In the genomic region with DNA sequence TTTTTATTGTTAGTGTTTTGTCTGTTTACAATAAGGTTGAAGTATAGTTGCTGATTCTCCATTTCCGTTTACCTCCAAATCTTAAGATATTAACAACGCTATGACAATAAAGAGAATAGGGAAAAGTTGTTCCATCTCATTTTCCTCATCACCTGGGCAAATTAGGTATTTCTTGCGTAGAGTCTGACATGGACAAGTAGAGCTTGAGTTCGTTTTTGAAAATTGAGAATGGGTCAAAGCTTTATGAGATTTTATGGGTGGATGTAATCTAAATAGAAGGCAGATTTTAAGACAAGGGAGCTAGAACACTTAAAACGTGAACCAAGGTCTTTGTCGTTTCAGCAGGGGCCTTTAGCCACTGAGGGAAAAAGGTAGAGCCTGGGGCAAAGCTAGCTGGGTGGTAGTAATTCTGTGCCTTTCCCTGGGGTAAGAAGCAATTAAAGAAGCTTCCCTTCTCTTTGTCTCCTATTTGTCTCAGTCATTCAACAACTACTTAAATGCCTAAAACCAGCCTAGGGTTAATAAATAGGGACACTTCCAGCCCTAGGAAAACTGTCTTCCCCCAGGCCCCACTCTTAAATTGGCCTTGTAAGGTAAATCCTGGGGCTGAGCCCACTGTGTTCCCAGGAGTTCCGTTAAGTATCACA, we compare ENCODE assay signal across 8 cellular contexts. TPM values are rescaled to one million over a fixed set of nuclear protein-coding genes. Genes with fewer than 3 reads are reported as not detected.
DNase-seq lines count a peak whose midpoint lies in the region; ATAC-seq, FAIRE-seq and TF ChIP-seq lines count a peak whose summit lies in the region.

No MANE protein-coding gene starts in this region.

- H3K4me3 ChIP-seq in heart right ventricle, result peak overlapping the region in 9 of 10 donors; percentile 80 to 99 (median 95)
- H3K4me3 ChIP-seq in astrocyte (ENCODE audit: insufficient read depth, low read depth, low read length), result peak overlapping the region; percentile 89
- H3K4me3 ChIP-seq in aorta (ENCODE audit: low read length in 2 of 2), result peak overlapping the region; percentile 3 to 84

- H4K20me1 ChIP-seq in astrocyte (ENCODE audit: insufficient read depth, low read length), result peaks cover 8% of the 10 kb centered on the region

- H3K4me2 ChIP-seq in astrocyte (ENCODE audit: low read length), result peak overlapping the region; percentile 89

- H3K9me3 Mint-ChIP-seq in astrocyte (ENCODE audit: unreplicated experiment) (peaks cover 7% of the 10 kb centered on the region), memory B cell (peaks cover 4% of the 10 kb centered on the region)

- no peak for TF ChIP-seq CTCF in heart right ventricle (IDR thresholded peaks at IDR 0.05)
- no peak for TF ChIP-seq CTCF in astrocyte (IDR thresholded peaks at IDR 0.05; ENCODE audit: insufficient read depth, low read depth, low read length)

- H3K36me3 Mint-ChIP-seq in astrocyte (ENCODE audit: low read depth, unreplicated experiment), result no peaks in the 10 kb centered on the region
- peaks cover 8% of the 10 kb centered on the region for H3K36me3 Mint-ChIP-seq in memory B cell

- no peak for FAIRE-seq in astrocyte (lab: Jason Lieb, UNC)

- intact Hi-C loops in heart right ventricle (cut with DNase I), result loop anchor here in 7 of 10 donors (2.0 to 10.0 kb wide), 6 partner anchors 52 to 439 kb away; partner anchors contain the start of genes PLAA (in 5 of the 7) and IFT74 (in 2 of the 7)
- intact Hi-C loops in cardiac septum (cut with DNase I), result loop anchor here (2.0 kb wide), 1 partner anchor 54 kb away; the partner anchor contains the start of gene PLAA
- intact Hi-C loops in aorta (cut with DNase I), result loop anchor here in 1 of 2 donors (2.0 kb wide), 1 partner anchor 54 kb away; the partner anchor contains the start of gene PLAA

- peak overlapping the region; percentile 98 for H2AFZ ChIP-seq in astrocyte (ENCODE audit: low read depth, low read length)

- H3K4me1 Mint-ChIP-seq in astrocyte (ENCODE audit: low read depth, unreplicated experiment) (peaks cover 7% of the 10 kb centered on the region), memory B cell (peaks cover 18% of the 10 kb centered on the region)

- peak overlapping the region; percentile 91 for H3K9ac ChIP-seq in astrocyte (ENCODE audit: low read length)

- 25 to 30% methylated on average over 7 of the region's 7 CpGs for WGBS in heart right ventricle, 2 donors
- WGBS in aorta, 2 donors, result 25 to 32% methylated on average over 7 of the region's 7 CpGs

- peak overlapping the region in 9 of 10 donors; percentile 93 to 100 (median 96) for H3K27ac ChIP-seq in heart right ventricle
- peak overlapping the region; percentile 92 for H3K27ac ChIP-seq in astrocyte (ENCODE audit: low read depth, low read length)
- H3K27ac ChIP-seq in aorta (ENCODE audit: low read depth in 1 of 2, low read length in 2 of 2), result no peak overlapping the region

- H3K27me3 ChIP-seq in heart right ventricle (no peaks in the 10 kb centered on the region), astrocyte (ENCODE audit: insufficient read depth, low read length) (no peaks in the 10 kb centered on the region), aorta (ENCODE audit: control insufficient read depth in 1 of 2, insufficient read depth in 2 of 2, low read length in 1 of 2) (no peaks in the 10 kb centered on the region)

- H3K27me3 Mint-ChIP-seq in astrocyte (ENCODE audit: low read depth, unreplicated experiment), result no peaks in the 10 kb centered on the region
- no peaks in the 10 kb centered on the region for H3K27me3 Mint-ChIP-seq in memory B cell

- H3K4me3 Mint-ChIP-seq in astrocyte (ENCODE audit: unreplicated experiment) (peak overlapping the region; percentile 100), memory B cell (peak overlapping the region; percentile 99)

- ATAC-seq in heart right ventricle (no peak), memory B cell (ENCODE audit: low read depth) (no peak), aorta (ENCODE audit: low FRiP score) (no peak), GM19397 (IDR thresholded peaks at IDR 0.05; ENCODE audit: unreplicated experiment) (no peak)

- peaks cover 37% of the 10 kb centered on the region for H3K79me2 ChIP-seq in astrocyte (ENCODE audit: insufficient read depth, low read length)

- H3K27ac Mint-ChIP-seq in astrocyte (ENCODE audit: unreplicated experiment) (peak overlapping the region; percentile 99), memory B cell (peak overlapping the region; percentile 97)

- no peak for DNase-seq in heart right ventricle
- DNase-seq in cardiac septum (ENCODE audit: low spot score), result no peak
- DNase-seq in astrocyte (ENCODE audit: low read depth), result no peak
- no peak for DNase-seq in memory B cell (ENCODE audit: low spot score in 2 of 2)
- DNase-seq in aorta, result no peak
- no peak for DNase-seq in NCI-H510A (lab: John Stamatoyannopoulos, UW)
- no peak for DNase-seq in Ammon's horn (ENCODE audit: low spot score)

- H3K36me3 ChIP-seq in heart right ventricle (no peaks in the 10 kb centered on the region), astrocyte (ENCODE audit: insufficient read depth, low read length) (no peaks in the 10 kb centered on the region), aorta (ENCODE audit: control insufficient read depth in 1 of 2, insufficient read depth in 2 of 2, low read length in 1 of 2) (no peaks in the 10 kb centered on the region)

- H3K9me3 ChIP-seq in heart right ventricle (peaks cover 0 to 12% (median 0%) of the 10 kb centered on the region in 11 donors), astrocyte (ENCODE audit: insufficient read depth, low read depth, low read length) (no peaks in the 10 kb centered on the region), aorta (ENCODE audit: control insufficient read depth, low read length) (no peaks in the 10 kb centered on the region)

- H3K4me1 ChIP-seq in heart right ventricle (peaks cover 0 to 35% (median 22%) of the 10 kb centered on the region in 9 donors), astrocyte (ENCODE audit: insufficient read depth, low read length) (peaks cover 6% of the 10 kb centered on the region), aorta (ENCODE audit: control insufficient read depth in 1 of 2, insufficient read depth in 2 of 2, low read length in 2 of 2) (peaks cover 0 to 2% of the 10 kb centered on the region in 2 donors)

RNA-seq across cellular contexts. Expression of gene CAAP1, which starts 0.6 kb away (rescaled TPM):
- total RNA-seq in heart right ventricle (1 to 10 TPM; 4.1 to 9.9 (median 7.6) TPM), cardiac septum (8.3 TPM), astrocyte (16.3 and 16.7 TPM in 2 replicates), aorta (10 to 100 TPM; 12.3 to 13.2 TPM)
- polyA plus RNA-seq in heart right ventricle (10 to 100 TPM in 1 of 2 donors, 1 to 10 TPM in 1; 4.6 to 12.2 TPM), aorta (10 to 100 TPM in 1 of 2 donors, 1 to 10 TPM in 1; 6.9 to 13.9 TPM)

RNA-seq across cellular contexts. Expression of gene PLAA, which starts 53.9 kb away (rescaled TPM):
- total RNA-seq in heart right ventricle (10 to 100 TPM; 30.9 to 40.4 (median 34.9) TPM), cardiac septum (31.5 TPM), astrocyte (41.3 and 43.0 TPM in 2 replicates), aorta (10 to 100 TPM; 23.5 to 27.2 TPM)
- polyA plus RNA-seq in heart right ventricle (10 to 100 TPM in 1 of 2 donors, 1 to 10 TPM in 1; 9.1 to 14.8 TPM), aorta (10 to 100 TPM; 11.9 to 12.7 TPM)

Comparison
In these comparisons a context has a peak if more than half of its experiments do, and no peak if none do; other contexts are left out.
1. H3K27ac ChIP-seq: peak in heart right ventricle (9 of 10) and astrocyte (single experiment); none in aorta (0 of 2).
2. H3K4me3 ChIP-seq: peak in every context shown above with its lines; median percentile 95 in heart right ventricle; 89 in astrocyte; 44 in aorta.